1 cellular context compared by ENCODE assay signal in the genomic region with DNA sequence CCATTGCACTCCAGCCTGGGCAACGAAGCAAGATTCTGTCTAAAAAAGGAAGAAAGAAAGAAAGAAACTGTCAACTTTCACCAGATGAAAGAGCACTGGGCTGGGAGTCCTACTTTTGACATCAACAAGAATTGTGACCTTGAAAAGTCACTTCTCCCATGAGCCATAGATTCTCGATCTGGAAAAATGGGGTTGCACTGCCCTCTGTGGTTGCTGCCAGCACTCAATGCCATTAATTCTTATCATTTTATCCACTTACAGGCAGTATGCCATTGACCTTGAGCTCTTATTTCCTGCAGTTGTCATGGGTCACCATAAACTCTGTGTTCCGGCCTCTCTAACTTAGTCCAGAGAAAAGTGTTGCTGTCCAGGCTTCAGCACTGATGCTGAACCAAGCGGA.
TF ChIP-seq lines count a peak whose summit lies in the region.

No MANE protein-coding gene starts in this region.

TF ChIP-seq in H1, 55 proteins besides CTCF, POLR2A, EP300 and RAD21:
- peak; percentile 57; the same call in 1 of the 2 replicates for TF ChIP-seq KDM1A (IDR thresholded peaks at IDR 0.05; ENCODE audit: borderline replicate concordance, low read length)
- TF ChIP-seq, protein P1, sequence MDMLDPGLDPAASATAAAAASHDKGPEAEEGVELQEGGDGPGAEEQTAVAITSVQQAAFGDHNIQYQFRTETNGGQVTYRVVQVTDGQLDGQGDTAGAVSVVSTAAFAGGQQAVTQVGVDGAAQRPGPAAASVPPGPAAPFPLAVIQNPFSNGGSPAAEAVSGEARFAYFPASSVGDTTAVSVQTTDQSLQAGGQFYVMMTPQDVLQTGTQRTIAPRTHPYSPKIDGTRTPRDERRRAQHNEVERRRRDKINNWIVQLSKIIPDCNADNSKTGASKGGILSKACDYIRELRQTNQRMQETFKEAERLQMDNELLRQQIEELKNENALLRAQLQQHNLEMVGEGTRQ (IDR thresholded peaks at IDR 0.05; ENCODE audit: low read length) = no peak
